ENCODE assay signal across 30 cellular contexts in genomic region chr9:112836394-112836793, GRCh38. TPM values are rescaled to one million over a fixed set of nuclear protein-coding genes. Genes with fewer than 3 reads are reported as not detected.
DNase-seq lines count a peak whose midpoint lies in the region; ATAC-seq, FAIRE-seq and TF ChIP-seq lines count a peak whose summit lies in the region.
"Had no signal": no experiment of that assay in that cellular context is flagged by ENCODE, and none has a peak within 500 bp of the region (broad histone marks: within the 10 kb centered on the region; RNA-seq: fewer than 3 reads in every experiment).

No MANE protein-coding gene starts in this region.

- TF ChIP-seq CTCF in suprapubic skin (IDR thresholded peaks at IDR 0.05) = no peak

- H3K9me3 ChIP-seq in small intestine (ENCODE audit: control insufficient read depth, low read depth) (no peaks in the 10 kb centered on the region), suprapubic skin (no peaks in the 10 kb centered on the region)
- H3K9me3 ChIP-seq: heart left ventricle, uterus had no signal

- ATAC-seq in left lobe of liver = peak; percentile 80
- ATAC-seq: activated naive CD8-positive, alpha-beta T cell treated with anti-CD3 and anti-CD28 coated beads, Interleukin-2, amount 50 U/mL, for 24 hours; heart left ventricle; left ventricle myocardium superior had no signal

- FAIRE-seq in small intestine (lab: Jason Lieb, UNC) = no peak
- FAIRE-seq: G401.6, H1, TTC549 had no signal

- no peak for TF ChIP-seq POLR2A in suprapubic skin (IDR thresholded peaks at IDR 0.05)

- H3K4me3 ChIP-seq in small intestine (ENCODE audit: low read depth in 1 of 2, low read length in 2 of 2) (no peak overlapping the region), suprapubic skin (no peak overlapping the region)
- H3K4me3 ChIP-seq: heart left ventricle, uterus had no signal

- peaks cover 3 to 9% of the 10 kb centered on the region in 2 donors for H3K36me3 ChIP-seq in small intestine (ENCODE audit: control insufficient read depth in 2 of 2, insufficient read depth in 2 of 2, low read length in 2 of 2)
- H3K36me3 ChIP-seq in suprapubic skin = peaks cover 16% of the 10 kb centered on the region
- H3K36me3 ChIP-seq: brain microvascular endothelial cell, uterus had no signal

- H3K27me3 ChIP-seq in small intestine (ENCODE audit: control insufficient read depth in 2 of 2, insufficient read depth in 2 of 2, low read length in 2 of 2) (no peaks in the 10 kb centered on the region), suprapubic skin (no peaks in the 10 kb centered on the region)
- H3K27me3 ChIP-seq: brain microvascular endothelial cell, heart left ventricle, uterus had no signal

- H3K27ac ChIP-seq in small intestine (ENCODE audit: low read depth in 1 of 2, low read length in 1 of 2) (peak overlapping the region; percentile 68 to 74), suprapubic skin (no peak overlapping the region)
- H3K27ac ChIP-seq: brain microvascular endothelial cell, heart left ventricle, KMS-11, uterus had no signal

- DNase-seq in NCI-H146 (lab: John Stamatoyannopoulos, UW) (peak; percentile 5), NCI-H146 treated with DMSO at 0.1 percent for 48 hours (lab: John Stamatoyannopoulos, UW; ENCODE audit: unreplicated experiment) (no peak), NCI-H510A (lab: John Stamatoyannopoulos, UW) (peak; percentile 63), left lobe of liver (ENCODE audit: low spot score) (peak; percentile 69), small intestine (peak; percentile 93), medulla oblongata (ENCODE audit: extremely low spot score) (no peak), T-helper 9 cell (no peak), suprapubic skin (ENCODE audit: low spot score in 2 of 2) (no peak)
- DNase-seq: activated CD4-positive, alpha-beta T cell treated with anti-CD3 and anti-CD28 coated beads for 48 hours; activated naive CD8-positive, alpha-beta T cell treated with anti-CD3 and anti-CD28 coated beads, Interleukin-2, amount 50 U/mL, for 24 hours; brain microvascular endothelial cell; Calu3; heart left ventricle; left ventricle myocardium superior; MV-4-11; NCI-H2029; NCI-H748 treated with DMSO at 0.1 percent for 48 hours; occipital lobe; OCI-M1; SHP77 treated with DMSO at 0.1 percent for 48 hours; stimulated activated CD8-positive, alpha-beta memory T cell treated with anti-CD3 and anti-CD28 coated beads, Interleukin-4, amount 100 ng/mL, for 48 hours; uterus had no signal

- WGBS in small intestine, 3 donors = 8 to 64% (median 27%) methylated on average over 3 of the region's 3 CpGs
- WGBS in suprapubic skin = 73% methylated on average over 3 of the region's 3 CpGs

- TF ChIP-seq EP300 in suprapubic skin (IDR thresholded peaks at IDR 0.05) = no peak

- H3K4me1 ChIP-seq in small intestine (ENCODE audit: control insufficient read depth in 2 of 2, insufficient read depth in 1 of 2, low read depth in 1 of 2, low read length in 1 of 2) = peaks cover 0 to 8% of the 10 kb centered on the region in 2 donors
- peaks cover 6% of the 10 kb centered on the region for H3K4me1 ChIP-seq in suprapubic skin
- H3K4me1 ChIP-seq: uterus had no signal

RNA-seq across cellular contexts. Expression of gene SLC46A2, which starts 54.3 kb away (rescaled TPM):
- total RNA-seq in left lobe of liver = not detected
- polyA plus RNA-seq in small intestine = under 1 TPM in 1 of 3 donors, not detected in 2; 0.03 TPM
- 10 to 100 TPM in 3 of 4 donors, 1 to 10 TPM in 1; 5.6 to 65.2 (median 42.4) TPM for total RNA-seq in suprapubic skin
- total RNA-seq: A172; activated T-helper 2 cell treated with anti-CD3 and anti-CD28 coated beads, Interferon-gamma antibody, Interleukin-2, Interleukin-4, amounts not matched to agents 10 μg/mL and 5 μg/mL and 100 μg/mL, durations not matched to agents 14 hours and 24 hours and 36 hours; B cell; Calu3; H1; left ventricle myocardium superior; myocyte; occipital lobe; uterus had no signal

Comparison
In these comparisons a context has a peak if more than half of its experiments do, and no peak if none do; other contexts are left out.
1. DNase-seq: peak in NCI-H146 (single experiment), NCI-H510A (single experiment), left lobe of liver (single experiment) and small intestine (single experiment); none in NCI-H146 treated with DMSO at 0.1 percent for 48 hours (single experiment), medulla oblongata (single experiment), T-helper 9 cell (single experiment) and suprapubic skin (0 of 2).